Comparison of ENCODE assay signal across 21 cellular contexts in genomic region chr16:67451704-67452435, GRCh38. TPM values are rescaled to one million over a fixed set of nuclear protein-coding genes. Genes with fewer than 3 reads are reported as not detected.
DNase-seq lines count a peak whose midpoint lies in the region; ATAC-seq, FAIRE-seq and TF ChIP-seq lines count a peak whose summit lies in the region.
"Had no signal": no experiment of that assay in that cellular context is flagged by ENCODE, and none has a peak within 500 bp of the region (broad histone marks: within the 10 kb centered on the region; RNA-seq: fewer than 3 reads in every experiment).

No MANE protein-coding gene starts in this region.

- H3K27ac Mint-ChIP-seq in GM23338: no peak overlapping the region
- H3K27ac Mint-ChIP-seq: activated CD4-positive, alpha-beta memory T cell treated with anti-CD3 and anti-CD28 coated beads, Interleukin-2, amount 10 ng/mL, durations not matched to agents 7 days and 5 days; activated naive CD4-positive, alpha-beta T cell treated with anti-CD3 and anti-CD28 coated beads, Interleukin-2, amount 10 ng/mL, durations not matched to agents 7 days and 5 days; T-helper 1 cell treated with Interleukin-12 subunit alpha and Interleukin-12 subunit beta and Interleukin-4 antibody, amounts not matched to agents 30 μg/mL and 1 μg/mL, for 36 hours had no signal

- H3K36me3 ChIP-seq in mammary epithelial cell (ENCODE audit: insufficient read depth, low read length) (peaks cover 7% of the 10 kb centered on the region), bronchial epithelial cell (ENCODE audit: control insufficient read depth, insufficient read depth, low read length) (peaks cover 29% of the 10 kb centered on the region), mucosa of rectum (ENCODE audit: control insufficient read depth in 2 of 2, insufficient read depth in 2 of 2, low read length in 2 of 2) (peaks cover 42 to 45% of the 10 kb centered on the region in 2 donors), transverse colon (peaks cover 0 to 5% (median 0%) of the 10 kb centered on the region in 4 donors), GM23338 (ENCODE audit: insufficient read depth) (no peaks in the 10 kb centered on the region)

- peaks cover 4% of the 10 kb centered on the region; the same call in 2 of the 3 replicates for H3K4me1 Mint-ChIP-seq in GM23338

- no peak overlapping the region for H3K4me3 Mint-ChIP-seq in GM23338
- H3K4me3 Mint-ChIP-seq: activated CD4-positive, alpha-beta memory T cell treated with anti-CD3 and anti-CD28 coated beads, Interleukin-2, amount 10 ng/mL, durations not matched to agents 7 days and 5 days; activated naive CD4-positive, alpha-beta T cell treated with anti-CD3 and anti-CD28 coated beads, Interleukin-2, amount 10 ng/mL, durations not matched to agents 7 days and 5 days; activated T-cell treated with anti-CD3 and anti-CD28 coated beads, Interleukin-2, amount 50 U/mL, for 4 hours; CD14-positive monocyte; T-helper 1 cell treated with Interleukin-12 subunit alpha and Interleukin-12 subunit beta and Interleukin-4 antibody, amounts not matched to agents 30 μg/mL and 1 μg/mL, for 36 hours had no signal

- dilution Hi-C loops in mammary epithelial cell (cut with HindIII; ENCODE audit: low sequenced_read_pairs): no loop called here

- H3K4me2 ChIP-seq in mammary epithelial cell (ENCODE audit: insufficient read depth, low read depth, low read length) (no peak overlapping the region), GM23338 (no peak overlapping the region)

- no peaks in the 10 kb centered on the region for H4K20me1 ChIP-seq in mammary epithelial cell (ENCODE audit: insufficient read depth, low read length)
- no peaks in the 10 kb centered on the region; the same call in 1 of the 2 replicates for H4K20me1 ChIP-seq in GM23338 (replicated peaks; ENCODE audit: insufficient read depth)

- no peaks in the 10 kb centered on the region for H3K9me2 ChIP-seq in GM23338 (ENCODE audit: insufficient read depth)

- WGBS in mammary epithelial cell (ENCODE audit: low coverage, missing lambda C conversion rate): 80% methylated on average over 1 of the region's 2 CpGs
- WGBS in transverse colon (ENCODE audit: low coverage in 1 of 2), 2 donors: 43% methylated on average over 2 of the region's 2 CpGs; no CpG with 5 or more reads in 1 of the 2 donors

- H3K9ac ChIP-seq in mammary epithelial cell (ENCODE audit: insufficient read depth, low read length) (no peak overlapping the region), mucosa of rectum (ENCODE audit: low read depth in 1 of 2, low read length in 2 of 2) (peak overlapping the region; percentile 47 to 60)
- H3K9ac ChIP-seq: parathyroid adenoma had no signal

- no peak for TF ChIP-seq EP300 in transverse colon (IDR thresholded peaks at IDR 0.05; ENCODE audit: low read depth)

- peaks cover 8% of the 10 kb centered on the region for H3K36me3 Mint-ChIP-seq in GM23338 (ENCODE audit: low read depth)

- H3K79me2 ChIP-seq in mammary epithelial cell (ENCODE audit: insufficient read depth, low read length) (peaks cover 33% of the 10 kb centered on the region), GM23338 (replicated peaks; ENCODE audit: insufficient read depth) (no peaks in the 10 kb centered on the region)

- TF ChIP-seq CTCF in mammary epithelial cell (conservative IDR thresholded peaks at IDR 0.05 in 1 of 2, IDR thresholded peaks at IDR 0.05 in 1 of 2; ENCODE audit: extremely low read depth in 1 of 2, insufficient read depth in 1 of 2, low read depth in 1 of 2, low read length in 2 of 2) (no peak), bronchial epithelial cell (IDR thresholded peaks at IDR 0.05; ENCODE audit: insufficient read depth, low read length, severe bottlenecking) (no peak), transverse colon (IDR thresholded peaks at IDR 0.05) (no peak), GM10266 (IDR thresholded peaks at IDR 0.05; ENCODE audit: control insufficient read depth, insufficient read depth, low read depth, missing control alignments) (no peak), GM23338 (conservative IDR thresholded peaks at IDR 0.05; ENCODE audit: low read depth in 2 of 2) (no peak)

- DNase-seq in T47D (ENCODE audit: low read depth in 1 of 2, low spot score in 1 of 2) (peak; percentile 68 to 76), mammary epithelial cell (no peak), bronchial epithelial cell (ENCODE audit: low read depth) (no peak), transverse colon (peak; percentile 57), AG08396 (ENCODE audit: low spot score) (no peak), GM10266 (ENCODE audit: extremely low spot score) (no peak), GM23338 (ENCODE audit: low spot score) (no peak)
- DNase-seq: activated CD4-positive, alpha-beta memory T cell treated with anti-CD3 and anti-CD28 coated beads, Interleukin-2, amount 10 ng/mL, durations not matched to agents 7 days and 5 days; activated naive CD4-positive, alpha-beta T cell treated with anti-CD3 and anti-CD28 coated beads, Interleukin-2, amount 10 ng/mL, durations not matched to agents 7 days and 5 days; activated T-cell treated with anti-CD3 and anti-CD28 coated beads, Interleukin-2, amount 50 U/mL, for 4 hours; NCI-H1048; NCI-H524; spleen; stimulated activated CD8-positive, alpha-beta memory T cell treated with anti-CD3 and anti-CD28 coated beads, Interleukin-4, amount 100 ng/mL, for 48 hours had no signal

- H3K4me1 ChIP-seq in mammary epithelial cell (ENCODE audit: insufficient read depth, low read length) (peaks cover 4% of the 10 kb centered on the region), mucosa of rectum (ENCODE audit: control insufficient read depth in 2 of 2, insufficient read depth in 2 of 2, low read length in 2 of 2) (peaks cover 70 to 90% of the 10 kb centered on the region in 2 donors), transverse colon (peaks cover 54 to 86% (median 73%) of the 10 kb centered on the region in 4 donors), GM23338 (ENCODE audit: insufficient read depth) (no peaks in the 10 kb centered on the region)

- peaks cover 11% of the 10 kb centered on the region for H3K27me3 Mint-ChIP-seq in GM23338 (ENCODE audit: insufficient read depth, low read depth, poor library complexity)
- H3K27me3 Mint-ChIP-seq: activated CD4-positive, alpha-beta memory T cell treated with anti-CD3 and anti-CD28 coated beads, Interleukin-2, amount 10 ng/mL, durations not matched to agents 7 days and 5 days; activated naive CD4-positive, alpha-beta T cell treated with anti-CD3 and anti-CD28 coated beads, Interleukin-2, amount 10 ng/mL, durations not matched to agents 7 days and 5 days had no signal

- H3K9me3 Mint-ChIP-seq in GM23338: peaks cover 3% of the 10 kb centered on the region; the same call in 1 of the 3 replicates
- H3K9me3 Mint-ChIP-seq: activated CD4-positive, alpha-beta memory T cell treated with anti-CD3 and anti-CD28 coated beads, Interleukin-2, amount 10 ng/mL, durations not matched to agents 7 days and 5 days; activated naive CD4-positive, alpha-beta T cell treated with anti-CD3 and anti-CD28 coated beads, Interleukin-2, amount 10 ng/mL, durations not matched to agents 7 days and 5 days; activated T-cell treated with anti-CD3 and anti-CD28 coated beads, Interleukin-2, amount 50 U/mL, for 4 hours; T-helper 1 cell treated with Interleukin-12 subunit alpha and Interleukin-12 subunit beta and Interleukin-4 antibody, amounts not matched to agents 30 μg/mL and 1 μg/mL, for 36 hours had no signal

- no peaks in the 10 kb centered on the region for H3K27me3 ChIP-seq in mammary epithelial cell (ENCODE audit: insufficient read depth, low read length)
- H3K27me3 ChIP-seq in bronchial epithelial cell (ENCODE audit: control insufficient read depth, insufficient read depth, low read length): no peaks in the 10 kb centered on the region
- no peaks in the 10 kb centered on the region for H3K27me3 ChIP-seq in mucosa of rectum (ENCODE audit: control insufficient read depth in 2 of 2, insufficient read depth in 2 of 2, low read length in 2 of 2)
- H3K27me3 ChIP-seq in transverse colon: no peaks in the 10 kb centered on the region
- H3K27me3 ChIP-seq in GM23338 (ENCODE audit: insufficient read depth): no peaks in the 10 kb centered on the region
- H3K27me3 ChIP-seq: gastroesophageal sphincter, spleen had no signal

- peak; percentile 21 for TF ChIP-seq POLR2A in transverse colon (IDR thresholded peaks at IDR 0.05)

- ATAC-seq in GM23338: no peak
- ATAC-seq: activated T-cell treated with anti-CD3 and anti-CD28 coated beads, Interleukin-2, amount 50 U/mL, for 4 hours; gastroesophageal sphincter had no signal

- FAIRE-seq in bronchial epithelial cell (lab: Jason Lieb, UNC): peak; percentile 72
- FAIRE-seq: astrocyte had no signal

- no TSS peak for BruUV-seq in mammary epithelial cell (replicated peaks; lab: Mats Ljungman, UMichigan)

- H3K27ac ChIP-seq in mammary epithelial cell (ENCODE audit: insufficient read depth, low read depth, low read length): no peak overlapping the region
- H3K27ac ChIP-seq in mucosa of rectum (ENCODE audit: low read depth in 2 of 2, low read length in 2 of 2): peak overlapping the region; percentile 93 to 96
- H3K27ac ChIP-seq in transverse colon: peak overlapping the region; percentile 80 to 94 (median 87)
- no peak overlapping the region for H3K27ac ChIP-seq in GM23338 (ENCODE audit: low read depth)
- H3K27ac ChIP-seq: parathyroid adenoma, thoracic aorta had no signal

- no peak overlapping the region for H2AFZ ChIP-seq in mammary epithelial cell (ENCODE audit: low read depth, low read length)
- H2AFZ ChIP-seq in GM23338: no peak overlapping the region
- H2AFZ ChIP-seq: parathyroid adenoma had no signal

- intact Hi-C loops in mammary epithelial cell (cut with micrococcal nuclease): no loop called here
- intact Hi-C loops in transverse colon (cut with DNase I; ENCODE audit: low total_unique reads): no loop called here

- CTCF ChIA-PET in mammary epithelial cell (lab: Charles Lee; ENCODE audit: low non-redundant PET): interaction anchor here (0.6 kb wide), 1 partner anchor 191 kb away, joined by 5 read pairs; no protein-coding TSS in a partner anchor

- H3K4me3 ChIP-seq in mammary epithelial cell (replicated peaks in 1 of 3; ENCODE audit: insufficient read depth in 1 of 3, low read depth in 2 of 3, low read length in 3 of 3) (no peak overlapping the region), bronchial epithelial cell (ENCODE audit: low read depth, low read length) (no peak overlapping the region), mucosa of rectum (ENCODE audit: low read length in 2 of 2) (peak overlapping the region in 1 of 2 donors; percentile 20), transverse colon (no peak overlapping the region), GM23338 (no peak overlapping the region)
- H3K4me3 ChIP-seq: gastroesophageal sphincter, spleen, thoracic aorta had no signal

- no peaks in the 10 kb centered on the region for H3K9me3 ChIP-seq in mammary epithelial cell (replicated peaks; ENCODE audit: insufficient read depth, low read length)
- no peaks in the 10 kb centered on the region for H3K9me3 ChIP-seq in mucosa of rectum (ENCODE audit: control insufficient read depth in 2 of 2, low read length in 2 of 2)
- no peaks in the 10 kb centered on the region for H3K9me3 ChIP-seq in transverse colon
- H3K9me3 ChIP-seq: gastroesophageal sphincter, spleen, thoracic aorta had no signal

- no peaks in the 10 kb centered on the region for H3F3A ChIP-seq in GM23338 (replicated peaks; ENCODE audit: low read depth)

- in situ Hi-C loops in T47D (cut with HindIII; ENCODE audit: low pct_unique_long_range_greater_than_20kb, low sequenced_read_pairs): no loop called here
- in situ Hi-C loops in mammary epithelial cell (cut with MboI; ENCODE audit: low sequenced_read_pairs in 2 of 2): no loop called here
- in situ Hi-C loops in transverse colon (cut with MboI; ENCODE audit: low pct_ligation_motif_present in 1 of 4, low pct_unique_long_range_greater_than_20kb in 1 of 4, low sequenced_read_pairs in 3 of 4): no loop called here

RNA-seq across cellular contexts. Expression of gene HSD11B2, which starts 20.9 kb away (rescaled TPM):
- total RNA-seq in mammary epithelial cell (1 to 10 TPM in 1 of 2 donors, under 1 TPM in 1; 0.56 to 1.8 TPM), bronchial epithelial cell (2.1 and 2.3 TPM in 2 replicates), transverse colon (1,000 to 10,000 TPM in 1 of 4 donors, 100 to 1,000 TPM in 3; 667 to 1,081 (median 790) TPM)
- polyA plus RNA-seq in mammary epithelial cell (1.00 TPM), GM23338 (2016; fragmentation: Nextera tagmentation; extraction: Ambion mirVana) (14.8 and 16.6 TPM in 2 replicates)
- polyA minus RNA-seq in mammary epithelial cell: not detected
- 23.0 and 25.1 TPM in 2 replicates for total RNA-seq in GM23338 (2014; rRNA removed; shearing (Covaris generic))
- total RNA-seq: activated CD4-positive, alpha-beta memory T cell treated with anti-CD3 and anti-CD28 coated beads, Interleukin-2, amount 10 ng/mL, durations not matched to agents 7 days and 5 days; astrocyte; thoracic aorta had no signal
- polyA plus RNA-seq: CD14-positive monocyte had no signal

RNA-seq across cellular contexts. Expression of gene ATP6V0D1, which starts 29.1 kb away (rescaled TPM):
- total RNA-seq in mammary epithelial cell (100 to 1,000 TPM in 1 of 2 donors, 10 to 100 TPM in 1; 93.3 to 124 TPM), bronchial epithelial cell (78.2 and 79.4 TPM in 2 replicates), transverse colon (100 to 1,000 TPM; 218 to 457 (median 386) TPM)
- polyA plus RNA-seq in mammary epithelial cell (268 TPM), GM23338 (2016; fragmentation: Nextera tagmentation; extraction: Ambion mirVana) (19.5 and 20.6 TPM in 2 replicates)
- polyA minus RNA-seq in mammary epithelial cell: 279 TPM
- total RNA-seq in GM23338 (2014; rRNA removed; shearing (Covaris generic)): 68.7 and 69.4 TPM in 2 replicates

RNA-seq across cellular contexts. Expression of gene AGRP, which starts 31.5 kb away (rescaled TPM):
- total RNA-seq in mammary epithelial cell (not detected), bronchial epithelial cell (not detected in 2 replicates), transverse colon (not detected)
- polyA plus RNA-seq in mammary epithelial cell (not detected), GM23338 (2016; fragmentation: Nextera tagmentation; extraction: Ambion mirVana) (not detected in 2 replicates)
- polyA minus RNA-seq in mammary epithelial cell: not detected
- not detected in 2 replicates for total RNA-seq in GM23338 (2014; rRNA removed; shearing (Covaris generic))
- total RNA-seq: activated CD4-positive, alpha-beta memory T cell treated with anti-CD3 and anti-CD28 coated beads, Interleukin-2, amount 10 ng/mL, durations not matched to agents 7 days and 5 days; activated T-cell treated with anti-CD3 and anti-CD28 coated beads, Interleukin-2, amount 50 U/mL, for 4 hours; astrocyte; gastroesophageal sphincter; thoracic aorta had no signal

RNA-seq across cellular contexts. Expression of gene ZDHHC1, which starts 35.6 kb away (rescaled TPM):
- total RNA-seq in mammary epithelial cell (1 to 10 TPM; 5.3 to 6.3 TPM), bronchial epithelial cell (1.8 and 4.1 TPM in 2 replicates), transverse colon (10 to 100 TPM in 2 of 4 donors, 1 to 10 TPM in 2; 7.1 to 36.3 (median 20.5) TPM)
- polyA plus RNA-seq in mammary epithelial cell (2.4 TPM), GM23338 (2016; fragmentation: Nextera tagmentation; extraction: Ambion mirVana) (1.4 and 1.6 TPM in 2 replicates)
- polyA minus RNA-seq in mammary epithelial cell: 0.88 TPM
- 2.3 and 2.7 TPM in 2 replicates for total RNA-seq in GM23338 (2014; rRNA removed; shearing (Covaris generic))

RNA-seq across cellular contexts. Expression of gene TPPP3, which starts 58.6 kb away (rescaled TPM):
- total RNA-seq in mammary epithelial cell (not detected), bronchial epithelial cell (0.13 TPM in 1 of 2 replicates, not detected in the other), transverse colon (10 to 100 TPM in 1 of 4 donors, 1 to 10 TPM in 2, not detected in 1; 3.5 to 20.9 (median 5.7) TPM)
- polyA plus RNA-seq in mammary epithelial cell (0.14 TPM), GM23338 (2016; fragmentation: Nextera tagmentation; extraction: Ambion mirVana) (0.26 and 1.3 TPM in 2 replicates)
- polyA minus RNA-seq in mammary epithelial cell: not detected
- 0.28 TPM in 1 of 2 replicates, not detected in the other for total RNA-seq in GM23338 (2014; rRNA removed; shearing (Covaris generic))
- total RNA-seq: activated CD4-positive, alpha-beta memory T cell treated with anti-CD3 and anti-CD28 coated beads, Interleukin-2, amount 10 ng/mL, durations not matched to agents 7 days and 5 days had no signal

Comparison
In these comparisons a context has a peak if more than half of its experiments do, and no peak if none do; other contexts are left out.
1. DNase-seq: peak in T47D (2 of 2) and transverse colon (single experiment); none in mammary epithelial cell (single experiment), bronchial epithelial cell (single experiment), AG08396 (single experiment), GM10266 (single experiment) and GM23338 (single experiment).
2. H3K27ac ChIP-seq: peak in mucosa of rectum (2 of 2) and transverse colon (4 of 4); none in mammary epithelial cell (single experiment) and GM23338 (single experiment).
3. RNA of gene HSD11B2, which starts 20.9 kb away (total RNA-seq): 667 to 1,081 TPM in transverse colon; 23.0 to 25.1 TPM in GM23338, 2.1 to 2.3 TPM in bronchial epithelial cell and 0.56 to 1.8 TPM in mammary epithelial cell; every median in the first group is over 10 times any median in the second.